Comparison of ENCODE assay signal across 23 cellular contexts in genomic region chr5:148873120-148873519, GRCh38.
"Had no signal": no experiment of that assay in that cellular context is flagged by ENCODE, and none has a peak within 500 bp of the region (broad histone marks: within the 10 kb centered on the region; RNA-seq: fewer than 3 reads in every experiment).

No MANE protein-coding gene starts in this region.

- H3K27ac Mint-ChIP-seq: nephron; progenitor cell of endocrine pancreas; stimulated activated memory B cell treated with anti-CD40 and anti-IgM and Interleukin-4, amounts not matched to agents 10 μg/mL and 1 μg/mL and 100 μg/mL, for 72 hours; stimulated activated naive CD8-positive, alpha-beta T cell treated with anti-CD3 and anti-CD28 coated beads, Interleukin-15, Interleukin-2, amounts not matched to agents 100 ng/mL and 50 ng/mL, for 24 hours had no signal

- DNase-seq: effector memory CD4-positive, alpha-beta T cell; erythroblast; kidney; left lung; mesendoderm; midbrain; naive thymus-derived CD4-positive, alpha-beta T cell; right cardiac atrium; sigmoid colon; stimulated activated CD4-positive, alpha-beta T cell treated with anti-CD3 and anti-CD28 coated beads, Interleukin-2, amount 100 ng/mL, for 24 hours; stimulated activated CD4-positive, alpha-beta T cell treated with anti-CD3 and anti-CD28 coated beads, Interleukin-4, amount 100 ng/mL, for 24 hours; transverse colon; upper lobe of right lung; uterus had no signal

- H3K4me3 ChIP-seq: coronary artery, left lung, lung, neural progenitor cell, sigmoid colon, suprapubic skin, transverse colon, upper lobe of right lung, uterus had no signal

- H3K36me3 Mint-ChIP-seq: naive thymus-derived CD4-positive, alpha-beta T cell; neural progenitor cell; stimulated activated memory B cell treated with anti-CD40 and anti-IgM and Interleukin-4, amounts not matched to agents 10 μg/mL and 1 μg/mL and 100 μg/mL, for 72 hours had no signal

- ATAC-seq: left lung; naive thymus-derived CD4-positive, alpha-beta T cell; stimulated activated memory B cell treated with anti-CD40 and anti-IgM and Interleukin-4, amounts not matched to agents 10 μg/mL and 1 μg/mL and 100 μg/mL, for 72 hours; upper lobe of right lung had no signal

- H3K36me3 ChIP-seq: left lung, neural progenitor cell, sigmoid colon, suprapubic skin, transverse colon, upper lobe of right lung, uterus had no signal

- H3K4me2 ChIP-seq: neural progenitor cell had no signal

- H2AFZ ChIP-seq: neural progenitor cell, parathyroid adenoma had no signal

- H3K9ac ChIP-seq: neural progenitor cell, parathyroid adenoma had no signal

- H3K27ac ChIP-seq: coronary artery, neural progenitor cell, parathyroid adenoma, sigmoid colon, suprapubic skin, transverse colon had no signal

- H3K4me1 ChIP-seq: transverse colon, uterus had no signal

- H3K4me3 Mint-ChIP-seq: naive thymus-derived CD4-positive, alpha-beta T cell; nephron; neural progenitor cell; stimulated activated memory B cell treated with anti-CD40 and anti-IgM and Interleukin-4, amounts not matched to agents 10 μg/mL and 1 μg/mL and 100 μg/mL, for 72 hours; stimulated activated naive CD8-positive, alpha-beta T cell treated with anti-CD3 and anti-CD28 coated beads, Interleukin-15, Interleukin-2, amounts not matched to agents 100 ng/mL and 50 ng/mL, for 24 hours had no signal

- H3K9me3 ChIP-seq: left lung, sigmoid colon, suprapubic skin, transverse colon, upper lobe of right lung, uterus had no signal

- H3K9me3 Mint-ChIP-seq: naive thymus-derived CD4-positive, alpha-beta T cell; nephron; neural progenitor cell; stimulated activated memory B cell treated with anti-CD40 and anti-IgM and Interleukin-4, amounts not matched to agents 10 μg/mL and 1 μg/mL and 100 μg/mL, for 72 hours; stimulated activated naive CD8-positive, alpha-beta T cell treated with anti-CD3 and anti-CD28 coated beads, Interleukin-15, Interleukin-2, amounts not matched to agents 100 ng/mL and 50 ng/mL, for 24 hours had no signal

- H3K4me1 Mint-ChIP-seq: nephron; stimulated activated memory B cell treated with anti-CD40 and anti-IgM and Interleukin-4, amounts not matched to agents 10 μg/mL and 1 μg/mL and 100 μg/mL, for 72 hours had no signal

- H3K27me3 ChIP-seq: left lung, neural progenitor cell, sigmoid colon, suprapubic skin, transverse colon, upper lobe of right lung, uterus had no signal
